ENCODE assay signal across 29 cellular contexts in genomic region chrX:18898091-18898490, GRCh38.
"Had no signal": no experiment of that assay in that cellular context is flagged by ENCODE, and none has a peak within 500 bp of the region (broad histone marks: within the 10 kb centered on the region; RNA-seq: fewer than 3 reads in every experiment).

No MANE protein-coding gene starts in this region.

- H3K9me3 ChIP-seq: left ventricle myocardium inferior, neutrophil, ovary, stomach, testis, thyroid gland, transverse colon, upper lobe of left lung, vagina had no signal

- H3K79me2 ChIP-seq: hepatocyte had no signal

- H3K27me3 Mint-ChIP-seq: naive B cell; progenitor cell of endocrine pancreas; stimulated activated memory B cell treated with anti-CD40 and anti-IgM and Interleukin-4, amounts not matched to agents 10 μg/mL and 1 μg/mL and 100 μg/mL, for 72 hours had no signal

- H3K4me1 ChIP-seq: neural progenitor cell, testis, thyroid gland, transverse colon had no signal

- H3K4me1 Mint-ChIP-seq: naive B cell; natural killer cell; nephron progenitor cell; stimulated activated memory B cell treated with anti-CD40 and anti-IgM and Interleukin-4, amounts not matched to agents 10 μg/mL and 1 μg/mL and 100 μg/mL, for 72 hours had no signal

- H3K27ac Mint-ChIP-seq: mesothelial cell of epicardium; natural killer cell; nephron progenitor cell; neural progenitor cell; stimulated activated memory B cell treated with anti-CD40 and anti-IgM and Interleukin-4, amounts not matched to agents 10 μg/mL and 1 μg/mL and 100 μg/mL, for 72 hours had no signal

- H3K27me3 ChIP-seq: hepatocyte, neural progenitor cell, neutrophil, ovary, stomach, testis, thyroid gland, transverse colon, upper lobe of left lung, vagina had no signal

- H3K36me3 Mint-ChIP-seq: naive B cell, natural killer cell had no signal

- H3K4me3 Mint-ChIP-seq: mesothelial cell of epicardium; natural killer cell; nephron progenitor cell; neural progenitor cell; stimulated activated memory B cell treated with anti-CD40 and anti-IgM and Interleukin-4, amounts not matched to agents 10 μg/mL and 1 μg/mL and 100 μg/mL, for 72 hours had no signal

- ATAC-seq: natural killer cell; right cardiac atrium; sciatic nerve; stimulated activated memory B cell treated with anti-CD40 and anti-IgM and Interleukin-4, amounts not matched to agents 10 μg/mL and 1 μg/mL and 100 μg/mL, for 72 hours; stimulated activated naive CD8-positive, alpha-beta T cell treated with anti-CD3 and anti-CD28 coated beads, Interleukin-15, Interleukin-2, amounts not matched to agents 100 U/mL and 50 U/mL, for 24 hours had no signal

- DNase-seq: islet precursor cell; left ventricle myocardium inferior; mesendoderm; naive B cell; natural killer cell; nephron progenitor cell; occipital lobe; ovary; retina; right cardiac atrium; stimulated activated CD4-positive, alpha-beta T cell treated with anti-CD3 and anti-CD28 coated beads, Interleukin-2, amount 100 ng/mL, for 48 hours; stimulated activated CD4-positive, alpha-beta T cell treated with anti-CD3 and anti-CD28 coated beads, Interleukin-4, amount 100 ng/mL, for 4 hours; stimulated activated CD8-positive, alpha-beta memory T cell treated with anti-CD3 and anti-CD28 coated beads, Interleukin-4, amount 100 ng/mL, for 48 hours; stimulated activated naive CD8-positive, alpha-beta T cell treated with anti-CD3 and anti-CD28 coated beads, Interleukin-15, Interleukin-2, amounts not matched to agents 100 U/mL and 50 U/mL, for 24 hours; stomach; testis; thyroid gland; transverse colon had no signal

- H2AFZ ChIP-seq: hepatocyte, neural progenitor cell had no signal

- H3K4me2 ChIP-seq: hepatocyte, neural progenitor cell had no signal

- H3K4me3 ChIP-seq: hepatocyte, left ventricle myocardium inferior, lung, neural progenitor cell, ovary, skin epidermis, stomach, testis, thyroid gland, transverse colon, upper lobe of left lung, vagina had no signal

- H3K27ac ChIP-seq: hepatocyte, left ventricle myocardium inferior, neural progenitor cell, neutrophil, ovary, skin epidermis, stomach, testis, thyroid gland, transverse colon, upper lobe of left lung, vagina had no signal

- H3K36me3 ChIP-seq: neural progenitor cell, ovary, thyroid gland, transverse colon, vagina had no signal

- H3K9me3 Mint-ChIP-seq: natural killer cell; stimulated activated memory B cell treated with anti-CD40 and anti-IgM and Interleukin-4, amounts not matched to agents 10 μg/mL and 1 μg/mL and 100 μg/mL, for 72 hours had no signal
